ENCODE assay signal across 8 cellular contexts in genomic region chr19:18683955-18684641, GRCh38. TPM values are rescaled to one million over a fixed set of nuclear protein-coding genes. Genes with fewer than 3 reads are reported as not detected.
DNase-seq lines count a peak whose midpoint lies in the region; ATAC-seq and TF ChIP-seq lines count a peak whose summit lies in the region.

No MANE protein-coding gene starts in this region.

- peak overlapping the region; percentile 71 for H3K4me3 ChIP-seq in GM12865 (ENCODE audit: low read depth, low read length)
- peak overlapping the region; percentile 86 for H3K4me3 ChIP-seq in adipocyte (ENCODE audit: low read length)
- peak overlapping the region; percentile 35 to 63 (median 55) for H3K4me3 ChIP-seq in right lobe of liver
- H3K4me3 ChIP-seq in urinary bladder (ENCODE audit: low read depth, low read length) = peak overlapping the region; percentile 69

- H3K9me3 ChIP-seq in adipocyte (ENCODE audit: control insufficient read depth, low read length) (no peaks in the 10 kb centered on the region), right lobe of liver (no peaks in the 10 kb centered on the region)

- no peaks in the 10 kb centered on the region for H3K36me3 ChIP-seq in adipocyte (ENCODE audit: control insufficient read depth, insufficient read depth, low read length, severe bottlenecking)
- no peaks in the 10 kb centered on the region for H3K36me3 ChIP-seq in right lobe of liver
- H3K36me3 ChIP-seq in urinary bladder (ENCODE audit: insufficient read depth) = no peaks in the 10 kb centered on the region

- H3K4me1 ChIP-seq in adipocyte (ENCODE audit: control insufficient read depth, insufficient read depth, low read length) = peaks cover 33% of the 10 kb centered on the region
- H3K4me1 ChIP-seq in right lobe of liver = peaks cover 0 to 24% (median 0%) of the 10 kb centered on the region in 4 donors
- no peaks in the 10 kb centered on the region for H3K4me1 ChIP-seq in urinary bladder (ENCODE audit: insufficient read depth)

- 0% methylated on average over 5 of the region's 16 CpGs for WGBS in right lobe of liver (ENCODE audit: insufficient coverage, low coverage, low lambda C conversion rate, missing lambda C conversion rate)
- WGBS in urinary bladder = 16% methylated on average over 16 of the region's 16 CpGs

- H3K27ac ChIP-seq in right lobe of liver (no peak overlapping the region), urinary bladder (ENCODE audit: low read depth) (no peak overlapping the region)

- intact Hi-C loops in right lobe of liver (cut with DNase I) = no loop called here

- no peaks in the 10 kb centered on the region for H3K27me3 ChIP-seq in adipocyte (replicated peaks; ENCODE audit: control insufficient read depth, insufficient read depth, low read length)
- H3K27me3 ChIP-seq in right lobe of liver = no peaks in the 10 kb centered on the region

- DNase-seq in GM12865 (ENCODE audit: low read depth) (no peak), adipocyte (ENCODE audit: low read depth) (no peak), right lobe of liver (no peak), T1000 (lab: John Stamatoyannopoulos, UW) (no peak)
- no peak for DNase-seq in stimulated activated naive CD4-positive, alpha-beta T cell treated with Interleukin-2 at 50 U/mL for 16 hours (lab: John Stamatoyannopoulos, UW)
- DNase-seq in stimulated activated CD4-positive, alpha-beta T cell treated with anti-CD3 and anti-CD28 coated beads, Interleukin-4, amount 100 ng/mL, for 1 hour = no peak

- H3K9ac ChIP-seq in adipocyte (ENCODE audit: low read length) = peak overlapping the region; percentile 83

- ATAC-seq in HG03025 (IDR thresholded peaks at IDR 0.05; ENCODE audit: low FRiP score, unreplicated experiment) = peak; percentile 26
- no peak for ATAC-seq in right lobe of liver

- TF ChIP-seq POLR2A in right lobe of liver (IDR thresholded peaks at IDR 0.05) = no peak

- no peak for TF ChIP-seq CTCF in GM12865 (IDR thresholded peaks at IDR 0.05; ENCODE audit: insufficient read depth, low read depth, low read length, missing control alignments)
- no peak for TF ChIP-seq CTCF in right lobe of liver (IDR thresholded peaks at IDR 0.05)

RNA-seq across cellular contexts. Expression of gene CRTC1, which starts 0.6 kb away (rescaled TPM):
- total RNA-seq in right lobe of liver (1 to 10 TPM; 1.7 to 7.2 (median 4.9) TPM), urinary bladder (4.8 TPM)
- polyA plus RNA-seq in urinary bladder = 13.6 TPM

RNA-seq across cellular contexts. Expression of gene KLHL26, which starts 47.3 kb away (rescaled TPM):
- total RNA-seq in right lobe of liver (1 to 10 TPM; 3.8 to 5.0 (median 4.7) TPM), urinary bladder (2.5 TPM)
- polyA plus RNA-seq in urinary bladder = 12.5 TPM
